1 cellular context compared by ENCODE assay signal in the genomic region with DNA sequence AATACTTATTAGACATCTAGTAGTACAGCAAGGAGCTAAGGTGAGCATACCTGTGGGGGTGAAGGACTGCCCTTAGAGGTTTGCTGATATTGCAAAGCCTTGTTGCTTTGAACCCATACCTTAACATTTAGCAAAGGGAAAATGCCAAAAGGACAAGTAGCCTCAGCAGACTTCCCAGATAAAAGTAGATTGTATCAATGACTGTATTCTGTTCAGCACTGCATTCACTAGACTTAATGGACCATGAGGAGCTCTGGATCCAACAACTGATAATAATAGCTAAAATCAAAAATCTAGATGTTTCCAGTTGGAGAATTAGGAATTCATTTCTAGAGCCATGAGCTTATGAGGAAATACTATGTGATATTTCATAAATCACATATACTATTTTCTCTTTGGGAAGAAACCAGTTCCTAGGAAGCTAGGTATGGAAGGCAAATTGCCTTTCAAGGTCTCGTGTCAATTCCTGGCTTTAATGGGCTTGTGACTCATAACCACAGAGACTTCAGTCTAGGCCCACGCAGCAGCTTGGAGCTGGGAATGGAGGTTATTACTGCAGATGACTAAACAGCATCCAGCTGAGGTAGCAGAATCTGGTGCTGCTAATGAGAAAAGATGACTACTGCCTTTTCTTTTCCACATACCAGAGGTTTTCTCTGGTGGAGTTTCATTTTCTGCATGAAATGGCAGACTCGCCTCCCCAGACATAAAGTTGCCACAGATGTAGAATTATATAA.
TF ChIP-seq lines count a peak whose summit lies in the region.

No MANE protein-coding gene starts in this region.

TF ChIP-seq in HepG2, 621 proteins besides CTCF, POLR2A, EP300 and RAD21 (continued from another document):
- TF ChIP-seq, protein P1, sequence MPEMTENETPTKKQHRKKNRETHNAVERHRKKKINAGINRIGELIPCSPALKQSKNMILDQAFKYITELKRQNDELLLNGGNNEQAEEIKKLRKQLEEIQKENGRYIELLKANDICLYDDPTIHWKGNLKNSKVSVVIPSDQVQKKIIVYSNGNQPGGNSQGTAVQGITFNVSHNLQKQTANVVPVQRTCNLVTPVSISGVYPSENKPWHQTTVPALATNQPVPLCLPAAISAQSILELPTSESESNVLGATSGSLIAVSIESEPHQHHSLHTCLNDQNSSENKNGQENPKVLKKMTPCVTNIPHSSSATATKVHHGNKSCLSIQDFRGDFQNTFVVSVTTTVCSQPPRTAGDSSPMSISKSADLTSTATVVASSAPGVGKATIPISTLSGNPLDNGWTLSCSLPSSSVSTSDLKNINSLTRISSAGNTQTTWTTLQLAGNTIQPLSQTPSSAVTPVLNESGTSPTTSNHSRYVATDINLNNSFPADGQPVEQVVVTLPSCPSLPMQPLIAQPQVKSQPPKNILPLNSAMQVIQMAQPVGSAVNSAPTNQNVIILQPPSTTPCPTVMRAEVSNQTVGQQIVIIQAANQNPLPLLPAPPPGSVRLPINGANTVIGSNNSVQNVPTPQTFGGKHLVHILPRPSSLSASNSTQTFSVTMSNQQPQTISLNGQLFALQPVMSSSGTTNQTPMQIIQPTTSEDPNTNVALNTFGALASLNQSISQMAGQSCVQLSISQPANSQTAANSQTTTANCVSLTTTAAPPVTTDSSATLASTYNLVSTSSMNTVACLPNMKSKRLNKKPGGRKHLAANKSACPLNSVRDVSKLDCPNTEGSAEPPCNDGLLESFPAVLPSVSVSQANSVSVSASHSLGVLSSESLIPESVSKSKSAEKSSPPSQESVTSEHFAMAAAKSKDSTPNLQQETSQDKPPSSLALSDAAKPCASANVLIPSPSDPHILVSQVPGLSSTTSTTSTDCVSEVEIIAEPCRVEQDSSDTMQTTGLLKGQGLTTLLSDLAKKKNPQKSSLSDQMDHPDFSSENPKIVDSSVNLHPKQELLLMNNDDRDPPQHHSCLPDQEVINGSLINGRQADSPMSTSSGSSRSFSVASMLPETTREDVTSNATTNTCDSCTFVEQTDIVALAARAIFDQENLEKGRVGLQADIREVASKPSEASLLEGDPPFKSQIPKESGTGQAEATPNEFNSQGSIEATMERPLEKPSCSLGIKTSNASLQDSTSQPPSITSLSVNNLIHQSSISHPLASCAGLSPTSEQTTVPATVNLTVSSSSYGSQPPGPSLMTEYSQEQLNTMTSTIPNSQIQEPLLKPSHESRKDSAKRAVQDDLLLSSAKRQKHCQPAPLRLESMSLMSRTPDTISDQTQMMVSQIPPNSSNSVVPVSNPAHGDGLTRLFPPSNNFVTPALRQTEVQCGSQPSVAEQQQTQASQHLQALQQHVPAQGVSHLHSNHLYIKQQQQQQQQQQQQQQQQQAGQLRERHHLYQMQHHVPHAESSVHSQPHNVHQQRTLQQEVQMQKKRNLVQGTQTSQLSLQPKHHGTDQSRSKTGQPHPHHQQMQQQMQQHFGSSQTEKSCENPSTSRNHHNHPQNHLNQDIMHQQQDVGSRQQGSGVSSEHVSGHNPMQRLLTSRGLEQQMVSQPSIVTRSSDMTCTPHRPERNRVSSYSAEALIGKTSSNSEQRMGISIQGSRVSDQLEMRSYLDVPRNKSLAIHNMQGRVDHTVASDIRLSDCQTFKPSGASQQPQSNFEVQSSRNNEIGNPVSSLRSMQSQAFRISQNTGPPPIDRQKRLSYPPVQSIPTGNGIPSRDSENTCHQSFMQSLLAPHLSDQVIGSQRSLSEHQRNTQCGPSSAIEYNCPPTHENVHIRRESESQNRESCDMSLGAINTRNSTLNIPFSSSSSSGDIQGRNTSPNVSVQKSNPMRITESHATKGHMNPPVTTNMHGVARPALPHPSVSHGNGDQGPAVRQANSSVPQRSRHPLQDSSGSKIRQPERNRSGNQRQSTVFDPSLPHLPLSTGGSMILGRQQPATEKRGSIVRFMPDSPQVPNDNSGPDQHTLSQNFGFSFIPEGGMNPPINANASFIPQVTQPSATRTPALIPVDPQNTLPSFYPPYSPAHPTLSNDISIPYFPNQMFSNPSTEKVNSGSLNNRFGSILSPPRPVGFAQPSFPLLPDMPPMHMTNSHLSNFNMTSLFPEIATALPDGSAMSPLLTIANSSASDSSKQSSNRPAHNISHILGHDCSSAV (CRISPR knock-in tag; IDR thresholded peaks at IDR 0.05; ENCODE audit: borderline replicate concordance): no peak
- TF ChIP-seq, protein P2, sequence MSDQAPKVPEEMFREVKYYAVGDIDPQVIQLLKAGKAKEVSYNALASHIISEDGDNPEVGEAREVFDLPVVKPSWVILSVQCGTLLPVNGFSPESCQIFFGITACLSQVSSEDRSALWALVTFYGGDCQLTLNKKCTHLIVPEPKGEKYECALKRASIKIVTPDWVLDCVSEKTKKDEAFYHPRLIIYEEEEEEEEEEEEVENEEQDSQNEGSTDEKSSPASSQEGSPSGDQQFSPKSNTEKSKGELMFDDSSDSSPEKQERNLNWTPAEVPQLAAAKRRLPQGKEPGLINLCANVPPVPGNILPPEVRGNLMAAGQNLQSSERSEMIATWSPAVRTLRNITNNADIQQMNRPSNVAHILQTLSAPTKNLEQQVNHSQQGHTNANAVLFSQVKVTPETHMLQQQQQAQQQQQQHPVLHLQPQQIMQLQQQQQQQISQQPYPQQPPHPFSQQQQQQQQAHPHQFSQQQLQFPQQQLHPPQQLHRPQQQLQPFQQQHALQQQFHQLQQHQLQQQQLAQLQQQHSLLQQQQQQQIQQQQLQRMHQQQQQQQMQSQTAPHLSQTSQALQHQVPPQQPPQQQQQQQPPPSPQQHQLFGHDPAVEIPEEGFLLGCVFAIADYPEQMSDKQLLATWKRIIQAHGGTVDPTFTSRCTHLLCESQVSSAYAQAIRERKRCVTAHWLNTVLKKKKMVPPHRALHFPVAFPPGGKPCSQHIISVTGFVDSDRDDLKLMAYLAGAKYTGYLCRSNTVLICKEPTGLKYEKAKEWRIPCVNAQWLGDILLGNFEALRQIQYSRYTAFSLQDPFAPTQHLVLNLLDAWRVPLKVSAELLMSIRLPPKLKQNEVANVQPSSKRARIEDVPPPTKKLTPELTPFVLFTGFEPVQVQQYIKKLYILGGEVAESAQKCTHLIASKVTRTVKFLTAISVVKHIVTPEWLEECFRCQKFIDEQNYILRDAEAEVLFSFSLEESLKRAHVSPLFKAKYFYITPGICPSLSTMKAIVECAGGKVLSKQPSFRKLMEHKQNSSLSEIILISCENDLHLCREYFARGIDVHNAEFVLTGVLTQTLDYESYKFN (CRISPR knock-in tag; conservative IDR thresholded peaks at IDR 0.05): no peak
- TF ChIP-seq, protein P3, sequence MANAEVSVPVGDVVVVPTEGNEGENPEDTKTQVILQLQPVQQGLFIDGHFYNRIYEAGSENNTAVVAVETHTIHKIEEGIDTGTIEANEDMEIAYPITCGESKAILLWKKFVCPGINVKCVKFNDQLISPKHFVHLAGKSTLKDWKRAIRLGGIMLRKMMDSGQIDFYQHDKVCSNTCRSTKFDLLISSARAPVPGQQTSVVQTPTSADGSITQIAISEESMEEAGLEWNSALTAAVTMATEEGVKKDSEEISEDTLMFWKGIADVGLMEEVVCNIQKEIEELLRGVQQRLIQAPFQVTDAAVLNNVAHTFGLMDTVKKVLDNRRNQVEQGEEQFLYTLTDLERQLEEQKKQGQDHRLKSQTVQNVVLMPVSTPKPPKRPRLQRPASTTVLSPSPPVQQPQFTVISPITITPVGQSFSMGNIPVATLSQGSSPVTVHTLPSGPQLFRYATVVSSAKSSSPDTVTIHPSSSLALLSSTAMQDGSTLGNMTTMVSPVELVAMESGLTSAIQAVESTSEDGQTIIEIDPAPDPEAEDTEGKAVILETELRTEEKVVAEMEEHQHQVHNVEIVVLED (CRISPR knock-in tag; IDR thresholded peaks at IDR 0.05; ENCODE audit: borderline replicate concordance): no peak
- TF ChIP-seq, protein P4, sequence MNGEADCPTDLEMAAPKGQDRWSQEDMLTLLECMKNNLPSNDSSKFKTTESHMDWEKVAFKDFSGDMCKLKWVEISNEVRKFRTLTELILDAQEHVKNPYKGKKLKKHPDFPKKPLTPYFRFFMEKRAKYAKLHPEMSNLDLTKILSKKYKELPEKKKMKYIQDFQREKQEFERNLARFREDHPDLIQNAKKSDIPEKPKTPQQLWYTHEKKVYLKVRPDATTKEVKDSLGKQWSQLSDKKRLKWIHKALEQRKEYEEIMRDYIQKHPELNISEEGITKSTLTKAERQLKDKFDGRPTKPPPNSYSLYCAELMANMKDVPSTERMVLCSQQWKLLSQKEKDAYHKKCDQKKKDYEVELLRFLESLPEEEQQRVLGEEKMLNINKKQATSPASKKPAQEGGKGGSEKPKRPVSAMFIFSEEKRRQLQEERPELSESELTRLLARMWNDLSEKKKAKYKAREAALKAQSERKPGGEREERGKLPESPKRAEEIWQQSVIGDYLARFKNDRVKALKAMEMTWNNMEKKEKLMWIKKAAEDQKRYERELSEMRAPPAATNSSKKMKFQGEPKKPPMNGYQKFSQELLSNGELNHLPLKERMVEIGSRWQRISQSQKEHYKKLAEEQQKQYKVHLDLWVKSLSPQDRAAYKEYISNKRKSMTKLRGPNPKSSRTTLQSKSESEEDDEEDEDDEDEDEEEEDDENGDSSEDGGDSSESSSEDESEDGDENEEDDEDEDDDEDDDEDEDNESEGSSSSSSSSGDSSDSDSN (CRISPR knock-in tag; IDR thresholded peaks at IDR 0.05): no peak
- TF ChIP-seq ZNF17 (CRISPR knock-in tag; IDR thresholded peaks at IDR 0.05): no peak
- TF ChIP-seq, protein P5, sequence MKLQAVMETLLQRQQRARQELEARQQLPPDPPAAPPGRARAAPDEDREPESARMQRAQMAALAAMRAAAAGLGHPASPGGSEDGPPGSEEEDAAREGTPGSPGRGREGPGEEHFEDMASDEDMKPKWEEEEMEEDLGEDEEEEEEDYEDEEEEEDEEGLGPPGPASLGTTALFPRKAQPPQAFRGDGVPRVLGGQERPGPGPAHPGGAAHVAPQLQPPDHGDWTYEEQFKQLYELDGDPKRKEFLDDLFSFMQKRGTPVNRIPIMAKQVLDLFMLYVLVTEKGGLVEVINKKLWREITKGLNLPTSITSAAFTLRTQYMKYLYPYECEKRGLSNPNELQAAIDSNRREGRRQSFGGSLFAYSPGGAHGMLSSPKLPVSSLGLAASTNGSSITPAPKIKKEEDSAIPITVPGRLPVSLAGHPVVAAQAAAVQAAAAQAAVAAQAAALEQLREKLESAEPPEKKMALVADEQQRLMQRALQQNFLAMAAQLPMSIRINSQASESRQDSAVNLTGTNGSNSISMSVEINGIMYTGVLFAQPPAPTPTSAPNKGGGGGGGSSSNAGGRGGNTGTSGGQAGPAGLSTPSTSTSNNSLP (IDR thresholded peaks at IDR 0.05; ENCODE audit: low read depth, low read length): no peak
- TF ChIP-seq KLF16 (CRISPR knock-in tag; IDR thresholded peaks at IDR 0.05): no peak
- no peak for TF ChIP-seq SKI (IDR thresholded peaks at IDR 0.05; ENCODE audit: partially characterized antibody)
- peak in 1 of 2 experiments; percentile 32; a peak in 1 of 4 replicates for TF ChIP-seq MAFK (conservative IDR thresholded peaks at IDR 0.05 in 1 of 2, IDR thresholded peaks at IDR 0.05 in 1 of 2; ENCODE audit: low read length in 2 of 2)
TF ChIP-seq in HepG2: peak in this region for 2.
